ENCODE assay signal across 8 cellular contexts in the genomic region with DNA sequence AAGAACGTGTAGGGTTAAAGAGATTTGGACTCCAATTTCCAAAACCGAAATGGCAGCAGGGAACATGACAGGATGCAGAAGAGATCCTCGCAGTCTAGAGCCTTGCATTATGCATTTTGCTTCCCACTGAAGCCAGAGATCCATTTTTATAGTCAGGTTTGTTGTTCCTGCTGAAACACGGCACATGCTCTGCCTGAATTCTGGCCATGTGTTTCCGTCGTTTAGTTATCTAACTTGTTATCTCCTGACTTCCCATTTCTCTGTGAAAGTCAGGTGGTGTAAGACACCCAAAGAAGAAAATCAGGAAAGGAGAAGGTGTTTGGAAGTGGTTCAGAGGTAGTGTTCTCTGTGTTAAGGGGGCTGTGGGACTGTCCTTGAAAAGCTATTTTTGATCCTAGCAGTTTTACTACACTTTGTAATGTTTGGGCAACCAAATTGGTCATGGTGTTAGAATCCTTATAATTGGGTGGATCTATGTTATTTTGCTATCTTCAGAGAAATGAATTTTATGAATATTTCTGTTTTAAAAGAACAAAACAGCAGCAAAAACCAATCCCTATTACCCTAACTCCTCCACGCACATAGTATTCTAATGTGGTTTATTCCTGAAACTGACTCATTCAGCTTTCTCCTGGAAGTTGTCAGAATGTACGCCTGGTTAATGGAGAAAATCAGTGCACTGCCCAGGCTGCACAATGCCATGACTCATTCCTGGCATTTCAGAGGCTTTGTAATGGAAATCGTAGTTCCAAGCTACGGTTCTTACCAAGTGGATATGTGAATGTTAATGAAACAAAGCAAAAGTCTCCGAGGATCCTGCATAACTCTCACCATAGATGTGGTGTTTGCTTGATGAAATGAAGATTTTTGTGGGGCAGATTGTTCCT.
DNase-seq lines count a peak whose midpoint lies in the region; ATAC-seq and TF ChIP-seq lines count a peak whose summit lies in the region.

No MANE protein-coding gene starts in this region.

- no peak overlapping the region for H3K4me3 Mint-ChIP-seq in effector memory CD8-positive, alpha-beta T cell

- no peak overlapping the region for H3K27ac Mint-ChIP-seq in effector memory CD8-positive, alpha-beta T cell

- DNase-seq in Caki2 (ENCODE audit: low read depth) (peak; percentile 72), SW480 (ENCODE audit: low spot score) (peak; percentile 80), foreskin melanocyte (peak; percentile 91), omental fat pad (ENCODE audit: low spot score) (no peak), GM10248 (ENCODE audit: extremely low spot score) (no peak), GM19240 (ENCODE audit: insufficient read length, low spot score) (no peak), NCI-H2081 (lab: John Stamatoyannopoulos, UW) (no peak)
- DNase-seq in effector memory CD8-positive, alpha-beta T cell: no peak

- in situ Hi-C loops in Caki2 (cut with HindIII; ENCODE audit: low pct_unique_long_range_greater_than_20kb, low sequenced_read_pairs): no loop called here

- TF ChIP-seq CTCF in omental fat pad (IDR thresholded peaks at IDR 0.05) (no peak), GM10248 (IDR thresholded peaks at IDR 0.05; ENCODE audit: control extremely low read depth, extremely low read depth, low read depth, missing control alignments) (no peak)

- POLR2A ChIA-PET in GM10248 (lab: Yijun Ruan, JAX): no interaction called here

- ATAC-seq in omental fat pad (ENCODE audit: low FRiP score): peak; percentile 94
- ATAC-seq in effector memory CD8-positive, alpha-beta T cell (replicated peaks): no peak

- no peaks in the 10 kb centered on the region for H3K9me3 Mint-ChIP-seq in effector memory CD8-positive, alpha-beta T cell

- H3K36me3 Mint-ChIP-seq in effector memory CD8-positive, alpha-beta T cell (ENCODE audit: insufficient read depth): no peaks in the 10 kb centered on the region

- peaks cover 61 to 92% of the 10 kb centered on the region in 2 donors for H3K27me3 Mint-ChIP-seq in effector memory CD8-positive, alpha-beta T cell

- CTCF ChIA-PET in GM10248 (lab: Yijun Ruan, JAX): interaction anchor here (1.2 to 2.9 kb wide), 3 partner anchors 11 to 34 kb away, joined by 3 to 18 read pairs (median 4); no protein-coding TSS in a partner anchor

- no peaks in the 10 kb centered on the region for H3K4me1 Mint-ChIP-seq in effector memory CD8-positive, alpha-beta T cell (ENCODE audit: low read depth in 2 of 2)

Comparison
In these comparisons a context has a peak if more than half of its experiments do, and no peak if none do; other contexts are left out.
1. DNase-seq: peak in Caki2 (single experiment), SW480 (single experiment) and foreskin melanocyte (single experiment); none in omental fat pad (single experiment), GM10248 (single experiment), effector memory CD8-positive, alpha-beta T cell (0 of 3), GM19240 (single experiment) and NCI-H2081 (0 of 2).